Comparison of ENCODE assay signal across 1 cellular context in genomic region chr19:795691-796581, GRCh38.
TF ChIP-seq lines count a peak whose summit lies in the region.

No MANE protein-coding gene starts in this region.

TF ChIP-seq in HepG2, 621 proteins besides CTCF, POLR2A, EP300 and RAD21 (continued from another document):
- TF ChIP-seq ZBTB33 (CRISPR knock-in tag; IDR thresholded peaks at IDR 0.05) (peak; percentile 52; the same call in 1 of the 2 replicates), RELA (CRISPR knock-in tag; IDR thresholded peaks at IDR 0.05) (no peak), SNAI1 (CRISPR knock-in tag; IDR thresholded peaks at IDR 0.05; ENCODE audit: borderline replicate concordance) (0 out of 2 replicates have a peak, but pooled peaks have one; percentile 42), CBFB (CRISPR knock-in tag; IDR thresholded peaks at IDR 0.05) (no peak), RBAK (CRISPR knock-in tag; IDR thresholded peaks at IDR 0.05) (no peak), AGO1 (IDR thresholded peaks at IDR 0.05; ENCODE audit: low read depth, low read length, poor library complexity, severe bottlenecking) (peak; percentile 4), MIER2 (CRISPR knock-in tag; IDR thresholded peaks at IDR 0.05) (no peak), ZNF441 (CRISPR knock-in tag; IDR thresholded peaks at IDR 0.05; ENCODE audit: borderline replicate concordance) (no peak), POLR2G (IDR thresholded peaks at IDR 0.05; ENCODE audit: low read depth, low read length) (no peak), ERF (CRISPR knock-in tag; IDR thresholded peaks at IDR 0.05) (no peak), ZNF234 (CRISPR knock-in tag; conservative IDR thresholded peaks at IDR 0.05) (no peak), TFE3 (CRISPR knock-in tag; IDR thresholded peaks at IDR 0.05) (no peak), MTF1 (CRISPR knock-in tag; IDR thresholded peaks at IDR 0.05) (no peak), HMG20B (CRISPR knock-in tag; conservative IDR thresholded peaks at IDR 0.05) (no peak), MZF1 (CRISPR knock-in tag; IDR thresholded peaks at IDR 0.05; ENCODE audit: borderline replicate concordance) (no peak), ZNF549 (CRISPR knock-in tag; IDR thresholded peaks at IDR 0.05) (no peak), MAZ (IDR thresholded peaks at IDR 0.05; ENCODE audit: borderline replicate concordance, low read depth, low read length) (no peak), MAZ (CRISPR knock-in tag; IDR thresholded peaks at IDR 0.05; ENCODE audit: low read depth) (no peak), DNMT3B (CRISPR knock-in tag; conservative IDR thresholded peaks at IDR 0.05) (no peak), NCOA1 (CRISPR knock-in tag; IDR thresholded peaks at IDR 0.05) (0 out of 2 replicates have a peak, but pooled peaks have one; percentile 8), FOXO4 (CRISPR knock-in tag; conservative IDR thresholded peaks at IDR 0.05) (0 out of 2 replicates have a peak, but pooled peaks have one; percentile 82), KLF16 (CRISPR knock-in tag; IDR thresholded peaks at IDR 0.05) (no peak), ZMAT3 (CRISPR knock-in tag; conservative IDR thresholded peaks at IDR 0.05) (no peak), SMC3 (IDR thresholded peaks at IDR 0.05; ENCODE audit: low read length) (no peak), ZNF569 (CRISPR knock-in tag; IDR thresholded peaks at IDR 0.05; ENCODE audit: borderline replicate concordance) (no peak), ARHGAP35 (CRISPR knock-in tag; IDR thresholded peaks at IDR 0.05; ENCODE audit: borderline replicate concordance) (no peak), MTF2 (CRISPR knock-in tag; IDR thresholded peaks at IDR 0.05; ENCODE audit: borderline replicate concordance) (no peak), CHD4 (IDR thresholded peaks at IDR 0.05; ENCODE audit: borderline replicate concordance, low read length) (peak; percentile 29; the same call in 1 of the 2 replicates), U2AF1 (optimal IDR thresholded peaks at IDR 0.05; ENCODE audit: low read depth, low read length) (no peak), ZNF232 (CRISPR knock-in tag; IDR thresholded peaks at IDR 0.05; ENCODE audit: borderline replicate concordance) (no peak), ZNF101 (CRISPR knock-in tag; IDR thresholded peaks at IDR 0.05; ENCODE audit: borderline replicate concordance, low read depth) (no peak), SMAD3 (CRISPR knock-in tag; IDR thresholded peaks at IDR 0.05) (no peak), GTF2F1 (IDR thresholded peaks at IDR 0.05; ENCODE audit: low read length) (no peak), JARID2 (CRISPR knock-in tag; IDR thresholded peaks at IDR 0.05; ENCODE audit: insufficient replicate concordance) (no peak), IKZF5 (CRISPR knock-in tag; IDR thresholded peaks at IDR 0.05) (no peak), IRF9 (CRISPR knock-in tag; IDR thresholded peaks at IDR 0.05; ENCODE audit: borderline replicate concordance) (peak; percentile 14; the same call in 1 of the 2 replicates), ISX (CRISPR knock-in tag; conservative IDR thresholded peaks at IDR 0.05) (no peak), ZSCAN30 (CRISPR knock-in tag; IDR thresholded peaks at IDR 0.05) (no peak), ZFP91 (CRISPR knock-in tag; IDR thresholded peaks at IDR 0.05; ENCODE audit: borderline replicate concordance) (no peak), HNRNPLL (IDR thresholded peaks at IDR 0.05; ENCODE audit: low read depth, low read length, poor library complexity, severe bottlenecking) (no peak)
- TF ChIP-seq, protein P1, sequence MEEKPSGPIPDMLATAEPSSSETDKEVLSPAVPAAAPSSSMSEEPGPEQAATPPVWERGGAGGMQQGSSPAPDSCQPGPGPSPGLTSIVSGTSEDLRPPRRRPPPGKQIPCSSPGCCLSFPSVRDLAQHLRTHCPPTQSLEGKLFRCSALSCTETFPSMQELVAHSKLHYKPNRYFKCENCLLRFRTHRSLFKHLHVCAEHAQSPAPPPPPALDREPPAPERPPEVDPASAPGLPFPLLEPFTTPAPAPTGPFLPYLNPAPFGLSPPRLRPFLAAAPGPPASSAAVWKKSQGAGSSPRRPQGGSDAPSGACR (CRISPR knock-in tag; IDR thresholded peaks at IDR 0.05) = no peak
- TF ChIP-seq, protein P2, sequence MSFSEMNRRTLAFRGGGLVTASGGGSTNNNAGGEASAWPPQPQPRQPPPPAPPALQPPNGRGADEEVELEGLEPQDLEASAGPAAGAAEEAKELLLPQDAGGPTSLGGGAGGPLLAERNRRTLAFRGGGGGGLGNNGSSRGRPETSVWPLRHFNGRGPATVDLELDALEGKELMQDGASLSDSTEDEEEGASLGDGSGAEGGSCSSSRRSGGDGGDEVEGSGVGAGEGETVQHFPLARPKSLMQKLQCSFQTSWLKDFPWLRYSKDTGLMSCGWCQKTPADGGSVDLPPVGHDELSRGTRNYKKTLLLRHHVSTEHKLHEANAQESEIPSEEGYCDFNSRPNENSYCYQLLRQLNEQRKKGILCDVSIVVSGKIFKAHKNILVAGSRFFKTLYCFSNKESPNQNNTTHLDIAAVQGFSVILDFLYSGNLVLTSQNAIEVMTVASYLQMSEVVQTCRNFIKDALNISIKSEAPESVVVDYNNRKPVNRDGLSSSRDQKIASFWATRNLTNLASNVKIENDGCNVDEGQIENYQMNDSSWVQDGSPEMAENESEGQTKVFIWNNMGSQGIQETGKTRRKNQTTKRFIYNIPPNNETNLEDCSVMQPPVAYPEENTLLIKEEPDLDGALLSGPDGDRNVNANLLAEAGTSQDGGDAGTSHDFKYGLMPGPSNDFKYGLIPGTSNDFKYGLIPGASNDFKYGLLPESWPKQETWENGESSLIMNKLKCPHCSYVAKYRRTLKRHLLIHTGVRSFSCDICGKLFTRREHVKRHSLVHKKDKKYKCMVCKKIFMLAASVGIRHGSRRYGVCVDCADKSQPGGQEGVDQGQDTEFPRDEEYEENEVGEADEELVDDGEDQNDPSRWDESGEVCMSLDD (CRISPR knock-in tag; IDR thresholded peaks at IDR 0.05; ENCODE audit: borderline replicate concordance) = no peak
